In the genomic region with DNA sequence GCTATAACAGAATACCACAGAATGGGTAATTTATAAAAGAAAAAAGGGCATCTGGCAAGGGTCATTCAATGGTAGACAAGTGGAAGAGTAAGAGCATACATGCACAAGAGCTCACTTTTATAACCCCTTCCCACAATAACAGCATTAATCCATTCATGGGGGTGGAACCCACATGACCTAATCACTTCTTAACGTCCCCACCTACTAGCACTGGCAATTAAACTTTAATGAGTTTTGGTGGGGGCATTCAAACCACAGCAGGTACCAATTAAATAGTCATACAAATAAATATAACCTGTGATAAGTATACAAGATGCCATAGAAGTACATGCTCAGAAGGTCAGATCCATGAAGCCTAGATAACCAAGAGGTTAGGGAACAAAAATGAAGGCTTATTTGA, we compare ENCODE assay signal across 19 cellular contexts. TPM values are rescaled to one million over a fixed set of nuclear protein-coding genes. Genes with fewer than 3 reads are reported as not detected.
A peak's percentile ranks its signal among the peaks of the same experiment; 100 is the strongest.
DNase-seq lines count a peak whose midpoint lies in the region; ATAC-seq, FAIRE-seq and TF ChIP-seq lines count a peak whose summit lies in the region.
"Had no signal": no experiment of that assay in that cellular context is flagged by ENCODE, and none has a peak within 500 bp of the region (broad histone marks: within the 10 kb centered on the region; RNA-seq: fewer than 3 reads in every experiment).

No MANE protein-coding gene starts in this region.

- H3K27ac ChIP-seq in astrocyte (ENCODE audit: low read depth, low read length) (no peak overlapping the region), small intestine (ENCODE audit: low read depth in 1 of 2, low read length in 1 of 2) (no peak overlapping the region)
- H3K27ac ChIP-seq: BLaER1 treated with 17β-estradiol and CSF1 and Interleukin-3, amounts not matched to agents 10 nM and 100 nM had no signal

- no peak overlapping the region for H3K9ac ChIP-seq in astrocyte (ENCODE audit: low read length)
- H3K9ac ChIP-seq: BLaER1 treated with 17β-estradiol and CSF1 and Interleukin-3, amounts not matched to agents 10 nM and 100 nM had no signal

- H3K27me3 Mint-ChIP-seq in activated CD8-positive, alpha-beta T cell treated with anti-CD3 and anti-CD28 coated beads for 36 hours = no peaks in the 10 kb centered on the region
- H3K27me3 Mint-ChIP-seq in activated CD8-positive, alpha-beta T cell treated with anti-CD3 and anti-CD28 coated beads, Interleukin-2, amount 10 ng/mL, durations not matched to agents 7 days and 5 days (ENCODE audit: low read depth) = no peaks in the 10 kb centered on the region
- H3K27me3 Mint-ChIP-seq in astrocyte (ENCODE audit: low read depth, unreplicated experiment) = no peaks in the 10 kb centered on the region
- H3K27me3 Mint-ChIP-seq: CD4-positive, CD25-positive, alpha-beta regulatory T cell had no signal

- FAIRE-seq in astrocyte (lab: Jason Lieb, UNC) = no peak
- FAIRE-seq in small intestine (lab: Jason Lieb, UNC) = no peak
- FAIRE-seq: G401.6, GM12892, HepG2, HTR-8/SVneo had no signal

- no peaks in the 10 kb centered on the region for H3K4me1 ChIP-seq in astrocyte (ENCODE audit: insufficient read depth, low read length)
- no peaks in the 10 kb centered on the region for H3K4me1 ChIP-seq in small intestine (ENCODE audit: control insufficient read depth in 2 of 2, insufficient read depth in 1 of 2, low read depth in 1 of 2, low read length in 1 of 2)

- CTCF ChIA-PET in activated CD8-positive, alpha-beta T cell treated with anti-CD3 and anti-CD28 coated beads for 36 hours (lab: Charles Lee) = no interaction called here
- CTCF ChIA-PET in activated CD8-positive, alpha-beta T cell treated with anti-CD3 and anti-CD28 coated beads, Interleukin-2, amount 10 ng/mL, durations not matched to agents 7 days and 5 days (lab: Charles Lee) = no interaction called here

- WGBS in small intestine, 3 donors = 19 to 81% (median 58%) methylated on average over 1 of the region's 1 CpG

- H3K27ac Mint-ChIP-seq in activated CD8-positive, alpha-beta T cell treated with anti-CD3 and anti-CD28 coated beads for 36 hours = peak overlapping the region; percentile 31
- H3K27ac Mint-ChIP-seq in activated CD8-positive, alpha-beta T cell treated with anti-CD3 and anti-CD28 coated beads, Interleukin-2, amount 10 ng/mL, durations not matched to agents 7 days and 5 days = no peak overlapping the region
- peak overlapping the region; percentile 98 for H3K27ac Mint-ChIP-seq in astrocyte (ENCODE audit: unreplicated experiment)

- no peak overlapping the region for H2AFZ ChIP-seq in astrocyte (ENCODE audit: low read depth, low read length)

- peaks cover 37% of the 10 kb centered on the region for H3K79me2 ChIP-seq in astrocyte (ENCODE audit: insufficient read depth, low read length)

- no peak for DNase-seq in activated CD8-positive, alpha-beta T cell treated with anti-CD3 and anti-CD28 coated beads for 36 hours
- DNase-seq in activated CD8-positive, alpha-beta T cell treated with anti-CD3 and anti-CD28 coated beads, Interleukin-2, amount 10 ng/mL, durations not matched to agents 7 days and 5 days = no peak
- DNase-seq in DMS79 treated with DMSO at 0.1 percent for 48 hours (lab: John Stamatoyannopoulos, UW) (peak; percentile 4), astrocyte (ENCODE audit: low read depth) (no peak), small intestine (peak; percentile 4), 8988T (no peak), COR-L47 (lab: John Stamatoyannopoulos, UW) (no peak), NCI-H524 treated with DMSO at 0.1 percent for 48 hours (lab: John Stamatoyannopoulos, UW) (no peak)
- DNase-seq: ACHN; Calu3; CD4-positive, CD25-positive, alpha-beta regulatory T cell; DMS 273 treated with DMSO at 0.1 percent for 48 hours; EL; HCEC 1CT had no signal

- H3K4me2 ChIP-seq in astrocyte (ENCODE audit: low read length) = no peak overlapping the region
- H3K4me2 ChIP-seq: BLaER1 treated with 17β-estradiol and CSF1 and Interleukin-3, amounts not matched to agents 10 nM and 100 nM had no signal

- H3K27me3 ChIP-seq in astrocyte (ENCODE audit: insufficient read depth, low read length) (no peaks in the 10 kb centered on the region), small intestine (ENCODE audit: control insufficient read depth in 2 of 2, insufficient read depth in 2 of 2, low read length in 2 of 2) (no peaks in the 10 kb centered on the region)
- H3K27me3 ChIP-seq: BLaER1 treated with 17β-estradiol and CSF1 and Interleukin-3, amounts not matched to agents 10 nM and 100 nM had no signal

- H3K4me1 Mint-ChIP-seq in activated CD8-positive, alpha-beta T cell treated with anti-CD3 and anti-CD28 coated beads for 36 hours (ENCODE audit: low read depth) = peaks cover 22% of the 10 kb centered on the region
- H3K4me1 Mint-ChIP-seq in activated CD8-positive, alpha-beta T cell treated with anti-CD3 and anti-CD28 coated beads, Interleukin-2, amount 10 ng/mL, durations not matched to agents 7 days and 5 days (ENCODE audit: low read depth) = no peaks in the 10 kb centered on the region
- H3K4me1 Mint-ChIP-seq in astrocyte (ENCODE audit: low read depth, unreplicated experiment) = peaks cover 28% of the 10 kb centered on the region

- TF ChIP-seq CTCF in activated CD8-positive, alpha-beta T cell treated with anti-CD3 and anti-CD28 coated beads for 36 hours (IDR thresholded peaks at IDR 0.05) = no peak
- TF ChIP-seq CTCF in astrocyte (IDR thresholded peaks at IDR 0.05; ENCODE audit: insufficient read depth, low read depth, low read length) = no peak

- H3K9me3 ChIP-seq in astrocyte (ENCODE audit: insufficient read depth, low read depth, low read length) (no peaks in the 10 kb centered on the region), small intestine (ENCODE audit: control insufficient read depth, low read depth) (no peaks in the 10 kb centered on the region)

- H4K20me1 ChIP-seq in astrocyte (ENCODE audit: insufficient read depth, low read length) = peaks cover 14% of the 10 kb centered on the region

- no peaks in the 10 kb centered on the region for H3K36me3 ChIP-seq in astrocyte (ENCODE audit: insufficient read depth, low read length)
- H3K36me3 ChIP-seq in small intestine (ENCODE audit: control insufficient read depth in 2 of 2, insufficient read depth in 2 of 2, low read length in 2 of 2) = no peaks in the 10 kb centered on the region

- no peak overlapping the region for H3K4me3 ChIP-seq in astrocyte (ENCODE audit: insufficient read depth, low read depth, low read length)
- no peak overlapping the region for H3K4me3 ChIP-seq in small intestine (ENCODE audit: low read depth in 1 of 2, low read length in 2 of 2)
- H3K4me3 ChIP-seq: BLaER1 treated with 17β-estradiol and CSF1 and Interleukin-3, amounts not matched to agents 10 nM and 100 nM had no signal

- POLR2A ChIA-PET in activated CD8-positive, alpha-beta T cell treated with anti-CD3 and anti-CD28 coated beads for 36 hours (lab: Charles Lee) = interaction anchor here (0.8 kb wide), 1 partner anchor 49 kb away, joined by 3 read pairs; the partner anchor contains the start of gene ROCK1
- POLR2A ChIA-PET in activated CD8-positive, alpha-beta T cell treated with anti-CD3 and anti-CD28 coated beads, Interleukin-2, amount 10 ng/mL, durations not matched to agents 7 days and 5 days (lab: Charles Lee) = no interaction called here

- H3K4me3 Mint-ChIP-seq in activated CD8-positive, alpha-beta T cell treated with anti-CD3 and anti-CD28 coated beads for 36 hours = no peak overlapping the region
- no peak overlapping the region for H3K4me3 Mint-ChIP-seq in activated CD8-positive, alpha-beta T cell treated with anti-CD3 and anti-CD28 coated beads, Interleukin-2, amount 10 ng/mL, durations not matched to agents 7 days and 5 days
- no peak overlapping the region for H3K4me3 Mint-ChIP-seq in astrocyte (ENCODE audit: unreplicated experiment)
- H3K4me3 Mint-ChIP-seq: CD4-positive, CD25-positive, alpha-beta regulatory T cell had no signal

- no peak for ATAC-seq in activated CD8-positive, alpha-beta T cell treated with anti-CD3 and anti-CD28 coated beads for 36 hours
- no peak for ATAC-seq in activated CD8-positive, alpha-beta T cell treated with anti-CD3 and anti-CD28 coated beads, Interleukin-2, amount 10 ng/mL, durations not matched to agents 7 days and 5 days
- ATAC-seq: HepG2 had no signal

- intact Hi-C loops in activated CD8-positive, alpha-beta T cell treated with anti-CD3 and anti-CD28 coated beads for 36 hours (cut with micrococcal nuclease) = no loop called here

- H3K9me3 Mint-ChIP-seq in activated CD8-positive, alpha-beta T cell treated with anti-CD3 and anti-CD28 coated beads for 36 hours = no peaks in the 10 kb centered on the region
- H3K9me3 Mint-ChIP-seq in activated CD8-positive, alpha-beta T cell treated with anti-CD3 and anti-CD28 coated beads, Interleukin-2, amount 10 ng/mL, durations not matched to agents 7 days and 5 days (ENCODE audit: insufficient read depth) = no peaks in the 10 kb centered on the region
- H3K9me3 Mint-ChIP-seq in astrocyte (ENCODE audit: unreplicated experiment) = no peaks in the 10 kb centered on the region

- H3K36me3 Mint-ChIP-seq in activated CD8-positive, alpha-beta T cell treated with anti-CD3 and anti-CD28 coated beads for 36 hours (ENCODE audit: low read depth) = peaks cover 15% of the 10 kb centered on the region
- peaks cover 26% of the 10 kb centered on the region for H3K36me3 Mint-ChIP-seq in activated CD8-positive, alpha-beta T cell treated with anti-CD3 and anti-CD28 coated beads, Interleukin-2, amount 10 ng/mL, durations not matched to agents 7 days and 5 days (ENCODE audit: low read depth)
- H3K36me3 Mint-ChIP-seq in astrocyte (ENCODE audit: low read depth, unreplicated experiment) = no peaks in the 10 kb centered on the region

RNA-seq across cellular contexts. Expression of gene ROCK1, which starts 48.6 kb away (rescaled TPM):
- total RNA-seq in activated CD8-positive, alpha-beta T cell treated with anti-CD3 and anti-CD28 coated beads for 36 hours = 10 to 100 TPM; 45.6 to 49.4 TPM
- 10 to 100 TPM; 63.7 to 69.4 TPM for total RNA-seq in activated CD8-positive, alpha-beta T cell treated with anti-CD3 and anti-CD28 coated beads, Interleukin-2, amount 10 ng/mL, durations not matched to agents 7 days and 5 days
- 57.0 and 57.8 TPM in 2 replicates for total RNA-seq in astrocyte
- 10 to 100 TPM in 2 of 3 donors, 1 to 10 TPM in 1; 6.8 to 13.8 (median 11.0) TPM for polyA plus RNA-seq in small intestine

Comparison
In these comparisons a context has a peak if more than half of its experiments do, and no peak if none do; other contexts are left out.
1. DNase-seq: peak in DMS79 treated with DMSO at 0.1 percent for 48 hours (single experiment) and small intestine (single experiment); none in activated CD8-positive, alpha-beta T cell treated with anti-CD3 and anti-CD28 coated beads for 36 hours (single experiment), activated CD8-positive, alpha-beta T cell treated with anti-CD3 and anti-CD28 coated beads, Interleukin-2, amount 10 ng/mL, durations not matched to agents 7 days and 5 days (single experiment), astrocyte (single experiment), 8988T (single experiment), COR-L47 (single experiment) and NCI-H524 treated with DMSO at 0.1 percent for 48 hours (single experiment).